In the genomic region with DNA sequence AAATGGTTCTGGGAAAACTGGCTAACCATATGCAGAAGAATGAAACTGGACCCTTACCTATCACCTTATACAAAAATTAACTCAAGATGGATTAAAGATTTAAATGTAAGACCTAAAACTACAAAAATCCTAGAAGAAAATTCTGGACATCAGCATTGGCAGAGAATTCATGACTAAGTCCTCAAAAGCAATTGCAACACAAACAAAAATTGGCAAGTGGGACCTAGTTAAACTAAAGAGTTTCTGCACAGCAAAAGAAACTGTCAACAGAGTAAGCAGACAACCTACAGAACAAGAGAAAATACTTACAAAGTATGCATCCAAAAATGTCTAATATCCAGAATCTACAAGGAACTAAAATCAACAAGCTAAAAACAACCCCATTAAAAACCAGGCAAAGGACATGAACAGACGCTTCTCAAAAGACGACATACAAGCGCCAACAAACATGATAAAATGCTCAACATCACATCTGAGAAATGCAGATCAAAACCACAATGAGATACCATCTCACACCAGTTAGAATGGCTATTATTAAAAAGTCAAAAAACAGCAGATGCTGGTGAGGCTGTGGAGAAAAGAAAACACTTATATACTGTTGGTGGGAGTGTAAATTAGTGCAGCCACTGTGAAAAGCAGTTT, we compare ENCODE assay signal across 10 cellular contexts. TPM values are rescaled to one million over a fixed set of nuclear protein-coding genes. Genes with fewer than 3 reads are reported as not detected.
"Had no signal": no experiment of that assay in that cellular context is flagged by ENCODE, and none has a peak within 500 bp of the region (broad histone marks: within the 10 kb centered on the region; RNA-seq: fewer than 3 reads in every experiment).

No MANE protein-coding gene starts in this region.

RNA-seq across cellular contexts. Expression of gene HSFX3, which starts 29.0 kb away (rescaled TPM):
- total RNA-seq: ascending aorta, breast epithelium, esophagus muscularis mucosa, gastrocnemius medialis, mammary epithelial cell, osteoblast, progenitor cell of endocrine pancreas, SJCRH30, tibial nerve, WTC11 had no signal
- polyA plus RNA-seq: mammary epithelial cell had no signal
